In the genomic region with DNA sequence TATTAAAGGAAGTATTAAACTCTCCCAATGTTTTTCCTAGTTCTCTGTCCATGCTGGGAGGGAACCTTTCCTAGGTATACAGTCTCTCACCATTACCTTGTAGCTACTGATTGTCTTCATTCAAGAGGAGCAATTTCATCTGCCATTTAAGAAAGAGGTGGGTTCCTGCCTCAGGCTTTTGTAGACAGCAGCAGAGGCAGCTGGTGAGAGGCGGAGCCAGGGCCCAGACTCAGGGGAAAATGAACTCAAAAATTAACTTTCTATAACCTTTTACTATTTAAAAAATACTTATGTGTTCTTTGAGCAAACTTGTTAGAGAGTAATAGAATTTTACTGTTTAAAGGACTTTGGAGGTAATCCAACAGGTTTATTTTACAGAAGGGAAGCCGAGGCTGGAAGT, we compare ENCODE assay signal across 1 cellular context.
TF ChIP-seq lines count a peak whose summit lies in the region.

No MANE protein-coding gene starts in this region.

TF ChIP-seq in GM23338, 12 proteins besides CTCF, POLR2A, EP300 and RAD21 (continued from another document):
- TF ChIP-seq, protein P1, sequence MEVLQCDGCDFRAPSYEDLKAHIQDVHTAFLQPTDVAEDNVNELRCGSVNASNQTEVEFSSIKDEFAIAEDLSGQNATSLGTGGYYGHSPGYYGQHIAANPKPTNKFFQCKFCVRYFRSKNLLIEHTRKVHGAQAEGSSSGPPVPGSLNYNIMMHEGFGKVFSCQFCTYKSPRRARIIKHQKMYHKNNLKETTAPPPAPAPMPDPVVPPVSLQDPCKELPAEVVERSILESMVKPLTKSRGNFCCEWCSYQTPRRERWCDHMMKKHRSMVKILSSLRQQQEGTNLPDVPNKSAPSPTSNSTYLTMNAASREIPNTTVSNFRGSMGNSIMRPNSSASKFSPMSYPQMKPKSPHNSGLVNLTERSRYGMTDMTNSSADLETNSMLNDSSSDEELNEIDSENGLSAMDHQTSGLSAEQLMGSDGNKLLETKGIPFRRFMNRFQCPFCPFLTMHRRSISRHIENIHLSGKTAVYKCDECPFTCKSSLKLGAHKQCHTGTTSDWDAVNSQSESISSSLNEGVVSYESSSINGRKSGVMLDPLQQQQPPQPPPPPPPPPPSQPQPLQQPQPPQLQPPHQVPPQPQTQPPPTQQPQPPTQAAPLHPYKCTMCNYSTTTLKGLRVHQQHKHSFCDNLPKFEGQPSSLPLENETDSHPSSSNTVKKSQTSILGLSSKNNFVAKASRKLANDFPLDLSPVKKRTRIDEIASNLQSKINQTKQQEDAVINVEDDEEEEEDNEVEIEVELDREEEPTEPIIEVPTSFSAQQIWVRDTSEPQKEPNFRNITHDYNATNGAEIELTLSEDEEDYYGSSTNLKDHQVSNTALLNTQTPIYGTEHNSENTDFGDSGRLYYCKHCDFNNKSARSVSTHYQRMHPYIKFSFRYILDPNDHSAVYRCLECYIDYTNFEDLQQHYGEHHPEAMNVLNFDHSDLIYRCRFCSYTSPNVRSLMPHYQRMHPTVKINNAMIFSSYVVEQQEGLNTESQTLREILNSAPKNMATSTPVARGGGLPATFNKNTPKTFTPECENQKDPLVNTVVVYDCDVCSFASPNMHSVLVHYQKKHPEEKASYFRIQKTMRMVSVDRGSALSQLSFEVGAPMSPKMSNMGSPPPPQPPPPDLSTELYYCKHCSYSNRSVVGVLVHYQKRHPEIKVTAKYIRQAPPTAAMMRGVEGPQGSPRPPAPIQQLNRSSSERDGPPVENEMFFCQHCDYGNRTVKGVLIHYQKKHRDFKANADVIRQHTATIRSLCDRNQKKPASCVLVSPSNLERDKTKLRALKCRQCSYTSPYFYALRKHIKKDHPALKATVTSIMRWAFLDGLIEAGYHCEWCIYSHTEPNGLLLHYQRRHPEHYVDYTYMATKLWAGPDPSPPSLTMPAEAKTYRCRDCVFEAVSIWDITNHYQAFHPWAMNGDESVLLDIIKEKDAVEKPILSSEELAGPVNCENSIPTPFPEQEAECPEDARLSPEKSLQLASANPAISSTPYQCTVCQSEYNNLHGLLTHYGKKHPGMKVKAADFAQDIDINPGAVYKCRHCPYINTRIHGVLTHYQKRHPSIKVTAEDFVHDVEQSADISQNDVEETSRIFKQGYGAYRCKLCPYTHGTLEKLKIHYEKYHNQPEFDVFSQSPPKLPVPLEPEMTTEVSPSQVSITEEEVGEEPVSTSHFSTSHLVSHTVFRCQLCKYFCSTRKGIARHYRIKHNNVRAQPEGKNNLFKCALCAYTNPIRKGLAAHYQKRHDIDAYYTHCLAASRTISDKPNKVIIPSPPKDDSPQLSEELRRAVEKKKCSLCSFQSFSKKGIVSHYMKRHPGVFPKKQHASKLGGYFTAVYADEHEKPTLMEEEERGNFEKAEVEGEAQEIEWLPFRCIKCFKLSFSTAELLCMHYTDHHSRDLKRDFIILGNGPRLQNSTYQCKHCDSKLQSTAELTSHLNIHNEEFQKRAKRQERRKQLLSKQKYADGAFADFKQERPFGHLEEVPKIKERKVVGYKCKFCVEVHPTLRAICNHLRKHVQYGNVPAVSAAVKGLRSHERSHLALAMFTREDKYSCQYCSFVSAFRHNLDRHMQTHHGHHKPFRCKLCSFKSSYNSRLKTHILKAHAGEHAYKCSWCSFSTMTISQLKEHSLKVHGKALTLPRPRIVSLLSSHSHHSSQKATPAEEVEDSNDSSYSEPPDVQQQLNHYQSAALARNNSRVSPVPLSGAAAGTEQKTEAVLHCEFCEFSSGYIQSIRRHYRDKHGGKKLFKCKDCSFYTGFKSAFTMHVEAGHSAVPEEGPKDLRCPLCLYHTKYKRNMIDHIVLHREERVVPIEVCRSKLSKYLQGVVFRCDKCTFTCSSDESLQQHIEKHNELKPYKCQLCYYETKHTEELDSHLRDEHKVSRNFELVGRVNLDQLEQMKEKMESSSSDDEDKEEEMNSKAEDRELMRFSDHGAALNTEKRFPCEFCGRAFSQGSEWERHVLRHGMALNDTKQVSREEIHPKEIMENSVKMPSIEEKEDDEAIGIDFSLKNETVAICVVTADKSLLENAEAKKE (CRISPR knock-in tag; IDR thresholded peaks at IDR 0.05): no peak
- TF ChIP-seq ZNF331 (CRISPR knock-in tag; IDR thresholded peaks at IDR 0.05; ENCODE audit: low read depth) (no peak), EZH2 (IDR thresholded peaks at IDR 0.05; ENCODE audit: low read depth, unreplicated experiment) (no peak), CREB1 (CRISPR knock-in tag; IDR thresholded peaks at IDR 0.05; ENCODE audit: low read depth) (no peak), JUNB (IDR thresholded peaks at IDR 0.05; ENCODE audit: unreplicated experiment) (no peak), ZNF114 (CRISPR knock-in tag; IDR thresholded peaks at IDR 0.05) (no peak), EZH2phosphoT487 (IDR thresholded peaks at IDR 0.05; ENCODE audit: unreplicated experiment) (no peak)
- TF ChIP-seq, protein P2, sequence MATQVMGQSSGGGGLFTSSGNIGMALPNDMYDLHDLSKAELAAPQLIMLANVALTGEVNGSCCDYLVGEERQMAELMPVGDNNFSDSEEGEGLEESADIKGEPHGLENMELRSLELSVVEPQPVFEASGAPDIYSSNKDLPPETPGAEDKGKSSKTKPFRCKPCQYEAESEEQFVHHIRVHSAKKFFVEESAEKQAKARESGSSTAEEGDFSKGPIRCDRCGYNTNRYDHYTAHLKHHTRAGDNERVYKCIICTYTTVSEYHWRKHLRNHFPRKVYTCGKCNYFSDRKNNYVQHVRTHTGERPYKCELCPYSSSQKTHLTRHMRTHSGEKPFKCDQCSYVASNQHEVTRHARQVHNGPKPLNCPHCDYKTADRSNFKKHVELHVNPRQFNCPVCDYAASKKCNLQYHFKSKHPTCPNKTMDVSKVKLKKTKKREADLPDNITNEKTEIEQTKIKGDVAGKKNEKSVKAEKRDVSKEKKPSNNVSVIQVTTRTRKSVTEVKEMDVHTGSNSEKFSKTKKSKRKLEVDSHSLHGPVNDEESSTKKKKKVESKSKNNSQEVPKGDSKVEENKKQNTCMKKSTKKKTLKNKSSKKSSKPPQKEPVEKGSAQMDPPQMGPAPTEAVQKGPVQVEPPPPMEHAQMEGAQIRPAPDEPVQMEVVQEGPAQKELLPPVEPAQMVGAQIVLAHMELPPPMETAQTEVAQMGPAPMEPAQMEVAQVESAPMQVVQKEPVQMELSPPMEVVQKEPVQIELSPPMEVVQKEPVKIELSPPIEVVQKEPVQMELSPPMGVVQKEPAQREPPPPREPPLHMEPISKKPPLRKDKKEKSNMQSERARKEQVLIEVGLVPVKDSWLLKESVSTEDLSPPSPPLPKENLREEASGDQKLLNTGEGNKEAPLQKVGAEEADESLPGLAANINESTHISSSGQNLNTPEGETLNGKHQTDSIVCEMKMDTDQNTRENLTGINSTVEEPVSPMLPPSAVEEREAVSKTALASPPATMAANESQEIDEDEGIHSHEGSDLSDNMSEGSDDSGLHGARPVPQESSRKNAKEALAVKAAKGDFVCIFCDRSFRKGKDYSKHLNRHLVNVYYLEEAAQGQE (IDR thresholded peaks at IDR 0.05; ENCODE audit: unreplicated experiment): no peak
